8 cellular contexts compared by ENCODE assay signal in genomic region chr10:73110345-73110849, GRCh38. TPM values are rescaled to one million over a fixed set of nuclear protein-coding genes. Genes with fewer than 3 reads are reported as not detected.
DNase-seq lines count a peak whose midpoint lies in the region; ATAC-seq and TF ChIP-seq lines count a peak whose summit lies in the region.

NUDT13 (plus strand) TSS chr10:73110455; CDS start chr10:73114366, 3,911 bp downstream.

- in situ Hi-C loops in SK-MEL-5 (cut with HindIII; ENCODE audit: low pct_unique_long_range_greater_than_20kb, low sequenced_read_pairs), result no loop called here

- no peak within 1 kb of the TSS for H4K8ac ChIP-seq in neuronal stem cell (ENCODE audit: low read depth, low read length)

- H3K27ac ChIP-seq in neuronal stem cell (replicated peaks; ENCODE audit: low read length), result no peak within 1 kb of the TSS

- H2BK12ac ChIP-seq in neuronal stem cell (ENCODE audit: low read length), result no peak within 1 kb of the TSS

- intact Hi-C loops in head of caudate nucleus (cut with DNase I), result no loop called here

- H2BK15ac ChIP-seq in neuronal stem cell (ENCODE audit: low read length), result no peak within 1 kb of the TSS

- H2BK120ac ChIP-seq in neuronal stem cell (ENCODE audit: low read depth, low read length), result no peak within 1 kb of the TSS

- H2BK5ac ChIP-seq in neuronal stem cell (ENCODE audit: low read length), result no peak within 1 kb of the TSS

- H3K9me3 ChIP-seq in adipocyte (ENCODE audit: control insufficient read depth, low read length) (no peaks in the 10 kb centered on the region), neuronal stem cell (replicated peaks in 1 of 2; ENCODE audit: control insufficient read depth in 2 of 2, insufficient read depth in 1 of 2, low read depth in 1 of 2, low read length in 2 of 2) (peaks cover 0 to 6% of the 10 kb centered on the region in 2 donors)

- no peak within 1 kb of the TSS for H4K91ac ChIP-seq in neuronal stem cell (ENCODE audit: low read depth, low read length, poor library complexity)

- no CpG with 5 or more reads among the region's 5 CpGs for WGBS in neuronal stem cell (ENCODE audit: extremely low coverage in 2 of 2, insufficient read length in 2 of 2, insufficient replicate concordance in 1 of 2), 2 donors

- no peak within 1 kb of the TSS for H2AK5ac ChIP-seq in neuronal stem cell (ENCODE audit: low read depth, low read length)

- H3K23ac ChIP-seq in neuronal stem cell (ENCODE audit: low read depth, low read length, poor library complexity), result no peak within 1 kb of the TSS

- H2AFZ ChIP-seq in neuronal stem cell (ENCODE audit: low read length), result peak within 1 kb of the TSS; percentile 65

- H3K4me3 ChIP-seq in GM12865 (ENCODE audit: low read depth, low read length), result peak within 1 kb of the TSS; percentile 62
- H3K4me3 ChIP-seq in adipocyte (ENCODE audit: low read length), result peak within 1 kb of the TSS; percentile 87
- H3K4me3 ChIP-seq in neuronal stem cell (ENCODE audit: low read length in 2 of 2), result peak within 1 kb of the TSS; percentile 45 to 63

- H3K27me3 ChIP-seq in adipocyte (replicated peaks; ENCODE audit: control insufficient read depth, insufficient read depth, low read length) (no peaks in the 10 kb centered on the region), neuronal stem cell (ENCODE audit: control insufficient read depth in 3 of 3, insufficient read depth in 3 of 3, low read depth in 1 of 3, low read length in 3 of 3) (no peaks in the 10 kb centered on the region)

- peak; percentile 59 for ATAC-seq in HG03378 (IDR thresholded peaks at IDR 0.05; ENCODE audit: unreplicated experiment)

- peak within 1 kb of the TSS; percentile 88 for H3K9ac ChIP-seq in adipocyte (ENCODE audit: low read length)
- no peak within 1 kb of the TSS for H3K9ac ChIP-seq in neuronal stem cell (ENCODE audit: low read depth, low read length, poor library complexity)

- no peak for TF ChIP-seq CTCF in GM12865 (IDR thresholded peaks at IDR 0.05; ENCODE audit: insufficient read depth, low read depth, low read length, missing control alignments)

- no peak within 1 kb of the TSS for H3K18ac ChIP-seq in neuronal stem cell (ENCODE audit: low read length)

- H3K14ac ChIP-seq in neuronal stem cell (ENCODE audit: low read length), result no peak within 1 kb of the TSS

- H3K4me1 ChIP-seq in adipocyte (ENCODE audit: control insufficient read depth, insufficient read depth, low read length) (peaks cover 19% of the 10 kb centered on the region), neuronal stem cell (ENCODE audit: control insufficient read depth in 2 of 2, insufficient read depth in 1 of 2, low read depth in 1 of 2, low read length in 2 of 2) (no peaks in the 10 kb centered on the region)

- DNase-seq in GM12865 (ENCODE audit: low read depth) (peak; percentile 89), SK-MEL-5 (ENCODE audit: low read depth, low spot score) (peak; percentile 90), adipocyte (ENCODE audit: low read depth) (peak; percentile 88), head of caudate nucleus (peak; percentile 32 to 93 (median 80)), neuronal stem cell (ENCODE audit: low spot score) (peak; percentile 29), ureter (ENCODE audit: low spot score) (peak; percentile 81), NCI-H2107 (lab: John Stamatoyannopoulos, UW) (no peak)

- H3K4me2 ChIP-seq in neuronal stem cell (ENCODE audit: insufficient read depth, low read length, poor library complexity, severe bottlenecking), result peak within 1 kb of the TSS; percentile 78

- H3K79me1 ChIP-seq in neuronal stem cell (ENCODE audit: low read depth, low read length), result no peaks in the 10 kb centered on the region

- H3K36me3 ChIP-seq in adipocyte (ENCODE audit: control insufficient read depth, insufficient read depth, low read length, severe bottlenecking) (no peaks in the 10 kb centered on the region), neuronal stem cell (replicated peaks in 1 of 2; ENCODE audit: control insufficient read depth in 2 of 2, insufficient read depth in 2 of 2, low read length in 2 of 2) (peaks cover 0 to 33% of the 10 kb centered on the region in 2 donors)

- no peak within 1 kb of the TSS for H3K4ac ChIP-seq in neuronal stem cell (ENCODE audit: low read length)

RNA-seq across cellular contexts. Expression of gene NUDT13, which starts in this region (rescaled TPM):
- total RNA-seq in SK-MEL-5 (2014; rRNA removed; shearing (Covaris generic)), result 2.3 and 2.4 TPM in 2 replicates
- polyA plus RNA-seq in SK-MEL-5 (2015; cell fraction: cytosol; rRNA removed), result 2.1 and 2.3 TPM in 2 replicates
- 11.7 and 14.2 TPM in 2 replicates for polyA plus RNA-seq in SK-MEL-5 (2015; cell fraction: nucleus; rRNA removed)
- polyA plus RNA-seq in neuronal stem cell (2013, experiment 1 of 2), result 0.74 TPM
- 0.58 TPM for polyA plus RNA-seq in neuronal stem cell (2013, experiment 2 of 2)
- 2.5 TPM for total RNA-seq in ureter
